In the genomic region with DNA sequence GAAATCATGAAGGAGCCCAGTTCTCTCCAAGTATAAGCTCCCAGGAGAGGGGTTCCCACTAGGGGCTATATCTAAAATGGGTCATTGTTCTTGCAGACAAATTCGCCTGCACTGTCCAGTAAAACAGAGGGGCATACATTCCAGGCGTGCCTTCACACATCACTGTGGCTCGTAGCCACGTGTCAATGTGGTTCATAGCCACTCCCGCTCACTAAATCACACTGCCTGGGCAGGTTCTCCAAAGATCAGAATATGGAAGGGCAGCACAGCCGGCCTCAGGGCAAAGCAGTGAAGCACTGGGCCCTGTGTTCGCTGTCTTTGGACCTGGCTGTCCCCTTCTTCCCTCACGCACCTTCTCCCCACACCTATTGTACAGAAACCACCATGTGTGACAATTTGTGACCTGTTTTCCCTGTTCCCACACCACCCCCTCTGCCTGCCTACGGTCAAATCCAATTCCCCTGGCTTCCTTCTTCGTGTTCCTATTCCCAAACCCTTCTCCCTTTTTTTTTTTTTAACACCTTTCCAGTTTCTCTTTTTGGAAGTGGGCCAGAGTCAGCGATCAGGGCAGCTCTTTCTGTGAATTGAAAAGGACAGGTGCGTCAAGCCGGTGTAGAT, we compare ENCODE assay signal across 16 cellular contexts. TPM values are rescaled to one million over a fixed set of nuclear protein-coding genes. Genes with fewer than 3 reads are reported as not detected.
A peak's percentile ranks its signal among the peaks of the same experiment; 100 is the strongest.
DNase-seq lines count a peak whose midpoint lies in the region; ATAC-seq, FAIRE-seq and TF ChIP-seq lines count a peak whose summit lies in the region.
"Had no signal": no experiment of that assay in that cellular context is flagged by ENCODE, and none has a peak within 500 bp of the region (broad histone marks: within the 10 kb centered on the region; RNA-seq: fewer than 3 reads in every experiment).

No MANE protein-coding gene starts in this region.

- no peaks in the 10 kb centered on the region for H4K20me1 ChIP-seq in astrocyte (ENCODE audit: insufficient read depth, low read length)

- H3K27me3 Mint-ChIP-seq in astrocyte (ENCODE audit: low read depth, unreplicated experiment) (peaks cover 35% of the 10 kb centered on the region), natural killer cell (ENCODE audit: low read depth in 2 of 2) (no peaks in the 10 kb centered on the region), endothelial cell (ENCODE audit: unreplicated experiment) (peaks cover 12% of the 10 kb centered on the region)
- H3K27me3 Mint-ChIP-seq: activated B cell treated with CpG ODN at 0.5 μM for 24 hours; activated T-cell treated with anti-CD3 and anti-CD28 coated beads, Interleukin-2, amount 50 U/mL, for 24 hours had no signal

- intact Hi-C loops in natural killer cell (cut with micrococcal nuclease), result loop anchor here (2.0 to 5.0 kb wide), 2 partner anchors 40 to 233 kb away; no protein-coding TSS in a partner anchor

- TF ChIP-seq CTCF in astrocyte (IDR thresholded peaks at IDR 0.05; ENCODE audit: insufficient read depth, low read depth, low read length), result no peak
- TF ChIP-seq CTCF in natural killer cell (IDR thresholded peaks at IDR 0.05), result no peak
- TF ChIP-seq CTCF in endothelial cell (IDR thresholded peaks at IDR 0.05; ENCODE audit: unreplicated experiment), result no peak

- H3K36me3 Mint-ChIP-seq in astrocyte (ENCODE audit: low read depth, unreplicated experiment) (no peaks in the 10 kb centered on the region), natural killer cell (no peaks in the 10 kb centered on the region), endothelial cell (ENCODE audit: low read depth, unreplicated experiment) (no peaks in the 10 kb centered on the region)

- H3K36me3 ChIP-seq in astrocyte (ENCODE audit: insufficient read depth, low read length), result no peaks in the 10 kb centered on the region
- H3K36me3 ChIP-seq: suprapubic skin had no signal

- H3K4me1 ChIP-seq in astrocyte (ENCODE audit: insufficient read depth, low read length), result no peaks in the 10 kb centered on the region
- H3K4me1 ChIP-seq: parathyroid adenoma had no signal

- ATAC-seq in natural killer cell (peak; percentile 27 to 50 (median 32)), HG03571 (IDR thresholded peaks at IDR 0.05; ENCODE audit: unreplicated experiment) (no peak), GM21723 (IDR thresholded peaks at IDR 0.05; ENCODE audit: unreplicated experiment) (no peak)
- ATAC-seq: A549 had no signal

- H3K9me3 Mint-ChIP-seq in astrocyte (ENCODE audit: unreplicated experiment) (no peaks in the 10 kb centered on the region), natural killer cell (no peaks in the 10 kb centered on the region), endothelial cell (ENCODE audit: unreplicated experiment) (no peaks in the 10 kb centered on the region)
- H3K9me3 Mint-ChIP-seq: activated B cell treated with CpG ODN at 0.5 μM for 24 hours; activated T-cell treated with anti-CD3 and anti-CD28 coated beads, Interleukin-2, amount 50 U/mL, for 24 hours had no signal

- H3K27ac Mint-ChIP-seq in astrocyte (ENCODE audit: unreplicated experiment) (no peak overlapping the region), natural killer cell (peak overlapping the region; percentile 75 to 91), endothelial cell (ENCODE audit: unreplicated experiment) (no peak overlapping the region)
- H3K27ac Mint-ChIP-seq: activated B cell treated with CpG ODN at 0.5 μM for 24 hours had no signal

- no peak for FAIRE-seq in astrocyte (lab: Jason Lieb, UNC)
- FAIRE-seq: A549 had no signal

- peak; percentile 23 for DNase-seq in NK-92 treated with Interleukin-12 subunit alpha and Interleukin-12 subunit beta, amount 100 ng/mL, for 24 hours (lab: John Stamatoyannopoulos, UW)
- DNase-seq in NK-92 (lab: John Stamatoyannopoulos, UW; ENCODE audit: unreplicated experiment), result no peak
- DNase-seq in NCI-H1105 treated with DMSO at 0.1 percent for 48 hours (lab: John Stamatoyannopoulos, UW), result peak; percentile 57
- no peak for DNase-seq in astrocyte (ENCODE audit: low read depth)
- DNase-seq in natural killer cell, result peak; percentile 68
- DNase-seq in endothelial cell (ENCODE audit: low spot score), result no peak
- DNase-seq: activated B cell treated with CpG ODN at 0.5 μM for 24 hours; activated T-cell treated with anti-CD3 and anti-CD28 coated beads, Interleukin-2, amount 50 U/mL, for 24 hours; H7; NCI-H2029 treated with DMSO at 0.1 percent for 48 hours had no signal

- no peak overlapping the region for H2AFZ ChIP-seq in astrocyte (ENCODE audit: low read depth, low read length)
- H2AFZ ChIP-seq: parathyroid adenoma had no signal

- H3K9me3 ChIP-seq in astrocyte (ENCODE audit: insufficient read depth, low read depth, low read length), result no peaks in the 10 kb centered on the region
- H3K9me3 ChIP-seq: A549, suprapubic skin had no signal

- H3K9ac ChIP-seq in astrocyte (ENCODE audit: low read length), result no peak overlapping the region
- H3K9ac ChIP-seq: KMS-11, parathyroid adenoma had no signal

- no peak overlapping the region for H3K4me3 ChIP-seq in astrocyte (ENCODE audit: insufficient read depth, low read depth, low read length)
- H3K4me3 ChIP-seq: A549, suprapubic skin had no signal

- no peak overlapping the region for H3K4me2 ChIP-seq in astrocyte (ENCODE audit: low read length)
- H3K4me2 ChIP-seq: A549, KMS-11 had no signal

- no peaks in the 10 kb centered on the region for H3K79me2 ChIP-seq in astrocyte (ENCODE audit: insufficient read depth, low read length)
- H3K79me2 ChIP-seq: parathyroid adenoma had no signal

- H3K4me1 Mint-ChIP-seq in astrocyte (ENCODE audit: low read depth, unreplicated experiment), result peaks cover 26% of the 10 kb centered on the region
- H3K4me1 Mint-ChIP-seq in natural killer cell, result peaks cover 70 to 80% of the 10 kb centered on the region in 2 donors
- peaks cover 2% of the 10 kb centered on the region for H3K4me1 Mint-ChIP-seq in endothelial cell (ENCODE audit: unreplicated experiment)

- no peak overlapping the region for H3K27ac ChIP-seq in astrocyte (ENCODE audit: low read depth, low read length)
- H3K27ac ChIP-seq: A549, KMS-11, parathyroid adenoma, suprapubic skin had no signal

- peaks cover 10% of the 10 kb centered on the region for H3K27me3 ChIP-seq in astrocyte (ENCODE audit: insufficient read depth, low read length)
- H3K27me3 ChIP-seq: suprapubic skin had no signal

- H3K4me3 Mint-ChIP-seq in astrocyte (ENCODE audit: unreplicated experiment) (peak overlapping the region; percentile 45), natural killer cell (peak overlapping the region; percentile 88), endothelial cell (ENCODE audit: unreplicated experiment) (no peak overlapping the region)
- H3K4me3 Mint-ChIP-seq: activated B cell treated with CpG ODN at 0.5 μM for 24 hours; activated T-cell treated with anti-CD3 and anti-CD28 coated beads, Interleukin-2, amount 50 U/mL, for 24 hours had no signal

RNA-seq across cellular contexts. Expression of gene ABCG1, which starts 26.9 kb away (rescaled TPM):
- total RNA-seq in astrocyte (1.3 and 1.9 TPM in 2 replicates), natural killer cell (10 to 100 TPM; 10.4 to 14.7 (median 13.8) TPM), endothelial cell (ENCODE audit: unreplicated experiment) (48.9 TPM)

Comparison
In these comparisons a context has a peak if more than half of its experiments do, and no peak if none do; other contexts are left out.
1. DNase-seq: peak in NK-92 treated with Interleukin-12 subunit alpha and Interleukin-12 subunit beta, amount 100 ng/mL, for 24 hours (single experiment), NCI-H1105 treated with DMSO at 0.1 percent for 48 hours (single experiment) and natural killer cell (single experiment); none in NK-92 (single experiment), astrocyte (single experiment) and endothelial cell (single experiment).
2. H3K27ac Mint-ChIP-seq: peak in natural killer cell (2 of 2); none in astrocyte (single experiment) and endothelial cell (single experiment).
3. ATAC-seq: peak in natural killer cell (3 of 3); none in HG03571 (single experiment) and GM21723 (single experiment).